In the genomic region with DNA sequence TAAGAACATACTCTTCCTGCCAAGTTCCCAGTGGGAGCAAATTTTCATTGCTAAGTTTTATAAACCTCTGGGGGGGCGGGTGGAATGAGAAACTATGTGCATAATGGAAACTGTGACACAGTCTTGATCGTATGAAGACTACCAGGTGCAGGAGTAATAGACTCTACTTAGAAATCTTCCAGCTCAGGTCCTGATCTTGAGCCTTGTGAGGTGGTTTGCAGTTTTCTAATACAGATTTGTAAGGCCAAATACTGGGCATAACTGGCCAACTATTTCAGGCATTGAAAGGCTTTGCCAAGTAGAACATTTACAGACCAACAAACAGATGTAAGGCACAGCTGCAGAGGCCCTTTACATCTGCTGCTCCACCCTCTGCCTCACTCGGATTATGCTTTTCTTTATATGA, we compare ENCODE assay signal across 9 cellular contexts.
DNase-seq lines count a peak whose midpoint lies in the region; ATAC-seq and TF ChIP-seq lines count a peak whose summit lies in the region.
"Had no signal": no experiment of that assay in that cellular context is flagged by ENCODE, and none has a peak within 500 bp of the region (broad histone marks: within the 10 kb centered on the region; RNA-seq: fewer than 3 reads in every experiment).

No MANE protein-coding gene starts in this region.

- no peak overlapping the region for H3K27ac Mint-ChIP-seq in T-helper 17 cell

- DNase-seq in coronary artery (ENCODE audit: low spot score) = no peak
- peak; percentile 85 for DNase-seq in smooth muscle cell of the brain vasculature (ENCODE audit: low read depth, low spot score)
- DNase-seq in T-helper 17 cell = no peak
- no peak for DNase-seq in NK-92 treated with Interleukin-12 subunit alpha and Interleukin-12 subunit beta, amount 100 ng/mL, for 24 hours (lab: John Stamatoyannopoulos, UW)
- DNase-seq in NCI-H1417 (lab: John Stamatoyannopoulos, UW) = no peak
- no peak for DNase-seq in stimulated activated naive CD4-positive, alpha-beta T cell (lab: John Stamatoyannopoulos, UW)
- DNase-seq: NCI-H510A had no signal

- H3K4me3 ChIP-seq in coronary artery = no peak overlapping the region

- H3K27me3 Mint-ChIP-seq in T-helper 17 cell = peaks cover 15% of the 10 kb centered on the region

- ATAC-seq in GM19043 (IDR thresholded peaks at IDR 0.05; ENCODE audit: low read depth, unreplicated experiment) (peak; percentile 56), HG03060 (IDR thresholded peaks at IDR 0.05; ENCODE audit: low read depth, unreplicated experiment) (peak; percentile 45), T-helper 17 cell (no peak)

- no peak overlapping the region for H3K4me3 Mint-ChIP-seq in T-helper 17 cell

- H3K4me1 Mint-ChIP-seq in T-helper 17 cell = no peaks in the 10 kb centered on the region

- peak overlapping the region; percentile 63 to 73 for H3K27ac ChIP-seq in coronary artery

- no peaks in the 10 kb centered on the region for H3K9me3 ChIP-seq in T-helper 17 cell (ENCODE audit: control insufficient read depth, low read length, poor library complexity, severe bottlenecking)

- no peaks in the 10 kb centered on the region for H3K36me3 Mint-ChIP-seq in T-helper 17 cell (ENCODE audit: low read depth)

- no peak for TF ChIP-seq CTCF in coronary artery (IDR thresholded peaks at IDR 0.05)
